In genomic region chr4:17771284-17771908, GRCh38 we compare ENCODE assay signal across 19 cellular contexts. TPM values are rescaled to one million over a fixed set of nuclear protein-coding genes. Genes with fewer than 3 reads are reported as not detected.
DNase-seq lines count a peak whose midpoint lies in the region; ATAC-seq and TF ChIP-seq lines count a peak whose summit lies in the region.
"Had no signal": no experiment of that assay in that cellular context is flagged by ENCODE, and none has a peak within 500 bp of the region (broad histone marks: within the 10 kb centered on the region; RNA-seq: fewer than 3 reads in every experiment).

No MANE protein-coding gene starts in this region.

- H3K27ac ChIP-seq in esophagus squamous epithelium = peak overlapping the region; percentile 40 to 83 (median 66)
- H3K27ac ChIP-seq: heart left ventricle, HL-60, prostate gland, SK-N-MC, spleen had no signal

- H3K4me1 ChIP-seq in esophagus squamous epithelium = peaks cover 0 to 17% (median 0%) of the 10 kb centered on the region in 3 donors
- H3K4me1 ChIP-seq: HAP-1, heart left ventricle, prostate gland, spleen had no signal

- peak; percentile 49 for DNase-seq in COLO668 (lab: John Stamatoyannopoulos, UW; ENCODE audit: unreplicated experiment)
- DNase-seq in DMS79 (lab: John Stamatoyannopoulos, UW) = peak; percentile 40
- peak; percentile 49 for DNase-seq in NCI-H69 (lab: John Stamatoyannopoulos, UW)
- no peak for DNase-seq in esophagus squamous epithelium (lab: John Stamatoyannopoulos, UW)
- DNase-seq in T-helper 9 cell = no peak
- no peak for DNase-seq in NCI-H1092 treated with DMSO at 0.1 percent for 48 hours (lab: John Stamatoyannopoulos, UW)
- no peak for DNase-seq in NCI-H2227 (lab: John Stamatoyannopoulos, UW; ENCODE audit: unreplicated experiment)
- DNase-seq: heart left ventricle; islet precursor cell; spleen; stimulated activated CD8-positive, alpha-beta memory T cell treated with anti-CD3 and anti-CD28 coated beads, Interleukin-4, amount 100 ng/mL, for 48 hours had no signal

- no peak for ATAC-seq in GM21447 (IDR thresholded peaks at IDR 0.05; ENCODE audit: unreplicated experiment)
- ATAC-seq: activated CD4-positive, CD25-positive, alpha-beta regulatory T cell treated with anti-CD3 and anti-CD28 coated beads, Interleukin-2, amount 50 U/mL, for 24 hours; heart left ventricle had no signal

- WGBS in esophagus squamous epithelium, 2 donors = 35 to 42% methylated on average over 7 to 8 of the region's 8 CpGs

- no peaks in the 10 kb centered on the region for H3K36me3 ChIP-seq in esophagus squamous epithelium
- H3K36me3 ChIP-seq: HAP-1, heart left ventricle, prostate gland, spleen had no signal

- H3K27me3 ChIP-seq in esophagus squamous epithelium = no peaks in the 10 kb centered on the region

- no peak for TF ChIP-seq POLR2A in esophagus squamous epithelium (IDR thresholded peaks at IDR 0.05)

- H3K9me3 ChIP-seq in esophagus squamous epithelium = peaks cover 0 to 7% (median 0%) of the 10 kb centered on the region in 3 donors
- H3K9me3 ChIP-seq: HAP-1, prostate gland had no signal

- no peak overlapping the region for H3K4me3 ChIP-seq in esophagus squamous epithelium
- H3K4me3 ChIP-seq: HAP-1, heart left ventricle, prostate gland, SK-N-MC, spleen had no signal

- TF ChIP-seq CTCF in esophagus squamous epithelium (IDR thresholded peaks at IDR 0.05) = no peak

- intact Hi-C loops in esophagus squamous epithelium (cut with DNase I) = no loop called here

RNA-seq across cellular contexts. Expression of gene FAM184B, which starts 10.0 kb away (rescaled TPM):
- total RNA-seq in esophagus squamous epithelium = under 1 TPM; 0.18 to 0.76 (median 0.19) TPM
- total RNA-seq: fibroblast of lung, spleen, subcutaneous adipose tissue had no signal

RNA-seq across cellular contexts. Expression of gene DCAF16, which starts 39.2 kb away (rescaled TPM):
- 10 to 100 TPM in 2 of 4 donors, 1 to 10 TPM in 2; 5.6 to 28.2 (median 12.2) TPM for total RNA-seq in esophagus squamous epithelium

RNA-seq across cellular contexts. Expression of gene NCAPG, which starts 39.4 kb away (rescaled TPM):
- total RNA-seq in esophagus squamous epithelium = 10 to 100 TPM in 2 of 4 donors, 1 to 10 TPM in 2; 3.8 to 19.4 (median 12.5) TPM

Comparison
In these comparisons a context has a peak if more than half of its experiments do, and no peak if none do; other contexts are left out.
1. DNase-seq: peak in COLO668 (single experiment), DMS79 (single experiment) and NCI-H69 (single experiment); none in esophagus squamous epithelium (single experiment), T-helper 9 cell (single experiment), NCI-H1092 treated with DMSO at 0.1 percent for 48 hours (single experiment) and NCI-H2227 (single experiment).